In the genomic region with DNA sequence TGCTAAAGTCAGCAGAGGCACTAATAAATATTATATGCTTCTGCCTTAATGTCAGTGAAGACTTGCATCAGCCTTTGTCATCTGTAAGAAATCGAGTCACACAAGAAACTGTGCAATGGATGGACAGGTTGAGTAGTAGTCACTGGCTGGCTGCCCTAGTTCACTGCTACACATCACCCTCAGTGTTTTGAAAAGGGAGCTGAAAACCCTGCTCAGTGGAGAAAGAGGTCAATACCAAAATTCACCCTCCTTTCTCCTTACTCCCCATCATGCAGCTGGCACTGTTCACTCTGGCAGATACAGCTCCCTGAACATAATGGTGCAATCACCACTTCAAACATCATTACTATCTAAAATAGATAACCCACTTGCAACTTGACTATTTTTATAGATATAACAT, we compare ENCODE assay signal across 20 cellular contexts. TPM values are rescaled to one million over a fixed set of nuclear protein-coding genes. Genes with fewer than 3 reads are reported as not detected.
"Had no signal": no experiment of that assay in that cellular context is flagged by ENCODE, and none has a peak within 500 bp of the region (broad histone marks: within the 10 kb centered on the region; RNA-seq: fewer than 3 reads in every experiment).

No MANE protein-coding gene starts in this region.

- H3K79me2 ChIP-seq: hepatocyte had no signal

- H3K4me3 Mint-ChIP-seq: dendritic cell treated with granulocyte-macrophage colony-stimulating factor and Interleukin-4, amounts not matched to agents 40 ng/mL and 50 ng/mL, for 4 days; effector memory CD8-positive, alpha-beta T cell; naive thymus-derived CD4-positive, alpha-beta T cell; nephron progenitor cell had no signal

- DNase-seq: effector memory CD8-positive, alpha-beta T cell; erythroblast; foreskin melanocyte; left colon; left ventricle myocardium superior; naive thymus-derived CD4-positive, alpha-beta T cell; nephron progenitor cell; ovary; small intestine; stimulated activated CD4-positive, alpha-beta T cell treated with anti-CD3 and anti-CD28 coated beads, Interleukin-12 subunit alpha, Interleukin-12 subunit beta, amount 100 ng/mL, for 4 hours; stimulated activated naive CD8-positive, alpha-beta T cell treated with anti-CD3 and anti-CD28 coated beads, Interleukin-15, Interleukin-2, amounts not matched to agents 100 U/mL and 50 U/mL, for 24 hours; tibial artery; upper lobe of left lung; uterus had no signal

- H3K27ac Mint-ChIP-seq: dendritic cell treated with granulocyte-macrophage colony-stimulating factor and Interleukin-4, amounts not matched to agents 40 ng/mL and 50 ng/mL, for 4 days; effector memory CD8-positive, alpha-beta T cell; naive thymus-derived CD4-positive, alpha-beta T cell; nephron progenitor cell had no signal

- H3K4me1 Mint-ChIP-seq: naive thymus-derived CD4-positive, alpha-beta T cell; nephron progenitor cell had no signal

- H3K36me3 ChIP-seq: neutrophil, ovary, right atrium auricular region, suprapubic skin, tibial artery, upper lobe of left lung, uterus had no signal

- H3K4me3 ChIP-seq: hepatocyte, lung, ovary, right atrium auricular region, suprapubic skin, tibial artery, upper lobe of left lung, uterus had no signal

- H3K27me3 ChIP-seq: ovary, right atrium auricular region, suprapubic skin, tibial artery, upper lobe of left lung, uterus had no signal

- H3K9me3 ChIP-seq: neutrophil, ovary, suprapubic skin, upper lobe of left lung, uterus had no signal

- H3K27ac ChIP-seq: hepatocyte, neutrophil, ovary, right atrium auricular region, suprapubic skin, tibial artery, upper lobe of left lung, uterus had no signal

- H3K4me2 ChIP-seq: hepatocyte had no signal

- H3K9me3 Mint-ChIP-seq: dendritic cell treated with granulocyte-macrophage colony-stimulating factor and Interleukin-4, amounts not matched to agents 40 ng/mL and 50 ng/mL, for 4 days; effector memory CD8-positive, alpha-beta T cell; nephron progenitor cell had no signal

- H3K4me1 ChIP-seq: upper lobe of left lung, uterus had no signal

RNA-seq across cellular contexts. Expression of gene ANKS1B, which starts 6.6 kb away (rescaled TPM):
- polyA plus RNA-seq: naive thymus-derived CD4-positive, alpha-beta T cell had no signal
